ENCODE assay signal across 8 cellular contexts in the genomic region with DNA sequence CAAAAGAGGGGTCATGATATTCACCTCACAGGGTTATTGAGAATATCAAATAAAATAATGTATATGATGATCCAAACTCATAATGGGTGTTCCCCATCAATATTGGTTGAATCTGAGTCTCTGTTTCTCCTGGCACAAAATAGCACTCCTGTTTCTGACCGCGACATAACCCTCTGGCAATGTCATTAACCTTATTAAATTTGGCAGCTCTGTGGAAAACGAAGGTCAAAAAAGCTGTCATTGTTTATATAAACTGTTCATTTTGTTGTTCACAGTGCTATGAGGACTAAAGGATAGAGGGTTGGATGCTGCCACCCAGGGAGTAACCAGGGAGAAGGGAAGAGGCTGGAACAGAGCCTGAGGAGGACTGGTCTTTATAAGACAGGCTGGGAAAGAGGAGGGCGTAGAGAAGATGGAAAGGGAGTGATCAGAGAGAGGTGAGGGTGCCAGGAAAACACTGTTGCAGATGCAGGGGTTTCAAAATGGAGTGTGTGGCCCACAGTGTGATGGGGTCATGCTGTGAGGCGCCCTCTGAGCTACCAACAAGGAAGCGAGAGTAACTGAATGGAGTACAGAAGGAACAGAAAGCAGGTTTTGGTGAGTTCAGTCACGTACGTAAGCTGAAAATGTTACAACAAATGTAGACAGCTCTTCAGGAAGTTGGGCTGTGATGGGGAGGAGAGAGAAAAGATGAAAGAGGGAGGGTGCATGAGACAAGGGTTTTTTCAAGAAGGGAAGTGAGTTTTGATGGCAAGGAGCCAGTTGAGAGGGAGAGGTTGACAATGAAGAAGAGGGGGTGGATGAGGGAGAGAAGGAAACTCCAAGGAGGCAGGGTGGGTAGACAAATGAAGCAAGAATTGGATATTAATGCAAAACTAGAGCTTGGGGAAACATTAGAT.
DNase-seq lines count a peak whose midpoint lies in the region; ATAC-seq, FAIRE-seq and TF ChIP-seq lines count a peak whose summit lies in the region.

No MANE protein-coding gene starts in this region.

- CTCF ChIA-PET in HEK293T (lab: Yijun Ruan, JAX) = interaction anchor here (0.9 to 1.1 kb wide), 2 partner anchors 119 to 481 kb away, joined by 3 to 4 read pairs; no protein-coding TSS in a partner anchor

- POLR2A ChIA-PET in HEK293T (lab: Yijun Ruan, JAX) = no interaction called here

- DNase-seq in activated gamma-delta T cell treated with Interleukin-2 at 50 U/mL for 16 hours (peak; percentile 39), activated gamma-delta T cell (lab: John Stamatoyannopoulos, UW) (no peak), OCI-M1 (lab: John Stamatoyannopoulos, UW) (peak; percentile 58), globus pallidus (ENCODE audit: low spot score) (peak; percentile 70), HEK293T (ENCODE audit: extremely low spot score) (no peak), urothelium cell line (ENCODE audit: low spot score) (no peak)
- no peak for DNase-seq in NK-92 treated with Interleukin-12 subunit alpha and Interleukin-12 subunit beta, amount 100 ng/mL, for 24 hours (lab: John Stamatoyannopoulos, UW)

- no peak for FAIRE-seq in urothelium cell line (lab: Jason Lieb, UNC)

- peak; percentile 97 for ATAC-seq in HG02870 (IDR thresholded peaks at IDR 0.05; ENCODE audit: unreplicated experiment)

TF ChIP-seq in HEK293T, 16 proteins besides CTCF, POLR2A, EP300 and RAD21:
- no peak for TF ChIP-seq CTBP1 (IDR thresholded peaks at IDR 0.05; ENCODE audit: borderline replicate concordance)

Comparison
In these comparisons a context has a peak if more than half of its experiments do, and no peak if none do; other contexts are left out.
1. DNase-seq: peak in activated gamma-delta T cell treated with Interleukin-2 at 50 U/mL for 16 hours (single experiment), OCI-M1 (single experiment) and globus pallidus (single experiment); none in activated gamma-delta T cell (single experiment), NK-92 treated with Interleukin-12 subunit alpha and Interleukin-12 subunit beta, amount 100 ng/mL, for 24 hours (single experiment), HEK293T (single experiment) and urothelium cell line (single experiment).